Comparison of ENCODE assay signal across 13 cellular contexts in the genomic region with DNA sequence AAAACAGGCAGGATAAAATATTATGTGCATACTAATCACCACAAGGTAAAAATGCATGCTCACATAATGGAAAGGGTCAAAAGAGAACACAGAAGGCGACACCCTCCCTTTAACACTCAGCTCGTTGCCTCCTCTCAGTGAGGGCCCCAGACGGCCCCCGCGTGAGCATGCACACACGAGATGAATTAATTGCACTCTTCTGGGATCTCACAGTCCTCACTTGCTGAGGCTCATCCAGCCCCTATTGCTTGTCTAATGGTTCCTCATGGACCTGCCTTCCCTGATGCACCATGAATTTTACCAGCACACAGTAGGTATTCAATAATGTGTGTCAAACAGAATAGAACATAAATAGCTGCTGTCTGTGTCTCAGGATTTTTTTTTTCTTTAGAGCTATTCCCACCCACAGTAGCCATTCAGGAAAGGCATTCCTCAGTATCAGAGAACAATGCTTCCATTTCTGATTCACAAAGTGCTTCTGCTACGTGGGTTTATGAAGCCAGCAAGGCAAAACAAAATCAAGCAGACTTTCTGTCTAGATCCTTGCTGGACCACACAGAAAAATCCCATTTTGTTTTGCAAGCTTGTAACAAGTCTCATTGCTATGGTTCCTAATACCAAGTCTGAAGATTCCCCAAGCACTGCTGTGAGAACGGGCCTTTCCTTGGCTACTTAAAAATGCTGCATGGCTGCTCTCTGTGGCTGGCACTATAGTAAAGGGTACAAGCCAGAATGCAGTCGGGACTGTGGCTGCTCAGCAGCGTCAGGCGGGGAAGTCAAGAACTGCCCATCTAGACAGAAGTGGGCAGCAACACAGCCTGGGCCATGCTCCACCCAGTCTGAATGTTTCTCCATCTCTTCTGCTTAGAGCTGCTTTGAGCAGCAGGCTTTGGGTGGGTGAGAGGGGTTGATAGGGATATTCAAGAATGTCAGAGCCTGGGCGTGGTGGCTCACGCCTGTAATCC. TPM values are rescaled to one million over a fixed set of nuclear protein-coding genes. Genes with fewer than 3 reads are reported as not detected.
A peak's percentile ranks its signal among the peaks of the same experiment; 100 is the strongest.
DNase-seq lines count a peak whose midpoint lies in the region; ATAC-seq and TF ChIP-seq lines count a peak whose summit lies in the region.
"Had no signal": no experiment of that assay in that cellular context is flagged by ENCODE, and none has a peak within 500 bp of the region (broad histone marks: within the 10 kb centered on the region; RNA-seq: fewer than 3 reads in every experiment).

No MANE protein-coding gene starts in this region.

- intact Hi-C loops in activated CD4-positive, alpha-beta T cell treated with anti-CD3 and anti-CD28 coated beads for 36 hours (cut with DNase I, micrococcal nuclease) = no loop called here
- intact Hi-C loops in left cardiac atrium (cut with DNase I) (loop anchor here in 1 of 2 donors (10.0 kb wide), 1 partner anchor 106 kb away; a partner anchor contains a TSS), ovary (cut with DNase I) (loop anchor here in 1 of 4 donors (10.0 kb wide), 1 partner anchor 244 kb away; a partner anchor contains a TSS)

- no peaks in the 10 kb centered on the region for H3K36me3 ChIP-seq in neural progenitor cell
- H3K36me3 ChIP-seq in ovary = no peaks in the 10 kb centered on the region

- no peak for TF ChIP-seq CTCF in neural progenitor cell (IDR thresholded peaks at IDR 0.05)
- no peak for TF ChIP-seq CTCF in ovary (IDR thresholded peaks at IDR 0.05)

- H3K4me1 Mint-ChIP-seq in activated CD4-positive, alpha-beta T cell treated with anti-CD3 and anti-CD28 coated beads, Interleukin-2, amount 10 ng/mL, durations not matched to agents 7 days and 5 days = no peaks in the 10 kb centered on the region
- H3K4me1 Mint-ChIP-seq in activated CD4-positive, alpha-beta T cell treated with anti-CD3 and anti-CD28 coated beads for 36 hours = peaks cover 3% of the 10 kb centered on the region
- H3K4me1 Mint-ChIP-seq in neural progenitor cell = peaks cover 32% of the 10 kb centered on the region

- peak overlapping the region; percentile 31 for H3K27ac Mint-ChIP-seq in activated CD4-positive, alpha-beta T cell treated with anti-CD3 and anti-CD28 coated beads, Interleukin-2, amount 10 ng/mL, durations not matched to agents 7 days and 5 days
- no peak overlapping the region for H3K27ac Mint-ChIP-seq in activated CD4-positive, alpha-beta T cell treated with anti-CD3 and anti-CD28 coated beads for 36 hours
- peak overlapping the region; percentile 8 for H3K27ac Mint-ChIP-seq in neural progenitor cell
- H3K27ac Mint-ChIP-seq: activated naive CD4-positive, alpha-beta T cell treated with anti-CD3 and anti-CD28 coated beads, Interleukin-2, amount 50 U/mL, for 24 hours had no signal

- no peaks in the 10 kb centered on the region for H4K20me1 ChIP-seq in neural progenitor cell (ENCODE audit: low read depth)

- peak overlapping the region; percentile 2 for H2AFZ ChIP-seq in neural progenitor cell (replicated peaks)

- no peak overlapping the region for H3K4me3 ChIP-seq in neural progenitor cell
- H3K4me3 ChIP-seq in ovary = no peak overlapping the region

- POLR2A ChIA-PET in activated CD4-positive, alpha-beta T cell treated with anti-CD3 and anti-CD28 coated beads, Interleukin-2, amount 10 ng/mL, durations not matched to agents 7 days and 5 days (lab: Charles Lee) = no interaction called here
- POLR2A ChIA-PET in activated CD4-positive, alpha-beta T cell treated with anti-CD3 and anti-CD28 coated beads for 36 hours (lab: Charles Lee) = no interaction called here

- no peak for DNase-seq in activated CD4-positive, alpha-beta T cell treated with anti-CD3 and anti-CD28 coated beads, Interleukin-2, amount 10 ng/mL, durations not matched to agents 7 days and 5 days
- no peak for DNase-seq in activated CD4-positive, alpha-beta T cell treated with anti-CD3 and anti-CD28 coated beads for 36 hours
- DNase-seq in left cardiac atrium = no peak
- DNase-seq in neural progenitor cell (ENCODE audit: low spot score) = no peak
- no peak for DNase-seq in DMS53 (lab: John Stamatoyannopoulos, UW)
- no peak for DNase-seq in ovary
- DNase-seq in NCI-H1092 treated with DMSO at 0.1 percent for 48 hours (lab: John Stamatoyannopoulos, UW) = no peak
- no peak for DNase-seq in NCI-H446 treated with DMSO at 0.1 percent for 48 hours (lab: John Stamatoyannopoulos, UW)
- DNase-seq: 8988T, DMS79 treated with DMSO at 0.1 percent for 48 hours, NCI-H1105 treated with DMSO at 0.1 percent for 48 hours, T-helper 2 cell had no signal

- H3K9me3 ChIP-seq in neural progenitor cell (ENCODE audit: low read depth) (no peaks in the 10 kb centered on the region), ovary (no peaks in the 10 kb centered on the region)

- CTCF ChIA-PET in activated CD4-positive, alpha-beta T cell treated with anti-CD3 and anti-CD28 coated beads, Interleukin-2, amount 10 ng/mL, durations not matched to agents 7 days and 5 days (lab: Charles Lee) = no interaction called here
- CTCF ChIA-PET in activated CD4-positive, alpha-beta T cell treated with anti-CD3 and anti-CD28 coated beads for 36 hours (lab: Charles Lee) = interaction anchor here (0.9 to 1.7 kb wide), 2 partner anchors 10 to 132 kb away, joined by 4 to 12 read pairs; no protein-coding TSS in a partner anchor

- H3K27ac ChIP-seq in neural progenitor cell (no peak overlapping the region), ovary (no peak overlapping the region)

- H3K4me1 ChIP-seq in neural progenitor cell = peaks cover 17% of the 10 kb centered on the region
- H3K4me1 ChIP-seq in ovary (ENCODE audit: insufficient read depth) = peaks cover 6% of the 10 kb centered on the region

- 68 to 78% (median 76%) methylated on average over 13 of the region's 13 CpGs for WGBS in ovary, 3 donors

- no peak overlapping the region for H3K4me3 Mint-ChIP-seq in activated CD4-positive, alpha-beta T cell treated with anti-CD3 and anti-CD28 coated beads, Interleukin-2, amount 10 ng/mL, durations not matched to agents 7 days and 5 days
- no peak overlapping the region for H3K4me3 Mint-ChIP-seq in activated CD4-positive, alpha-beta T cell treated with anti-CD3 and anti-CD28 coated beads for 36 hours
- H3K4me3 Mint-ChIP-seq in neural progenitor cell = no peak overlapping the region
- H3K4me3 Mint-ChIP-seq: activated naive CD4-positive, alpha-beta T cell treated with anti-CD3 and anti-CD28 coated beads, Interleukin-2, amount 50 U/mL, for 24 hours had no signal

- no peak overlapping the region for H3K9ac ChIP-seq in neural progenitor cell

- H3K27me3 Mint-ChIP-seq in activated CD4-positive, alpha-beta T cell treated with anti-CD3 and anti-CD28 coated beads, Interleukin-2, amount 10 ng/mL, durations not matched to agents 7 days and 5 days = no peaks in the 10 kb centered on the region
- no peaks in the 10 kb centered on the region for H3K27me3 Mint-ChIP-seq in activated CD4-positive, alpha-beta T cell treated with anti-CD3 and anti-CD28 coated beads for 36 hours
- peaks cover 3% of the 10 kb centered on the region for H3K27me3 Mint-ChIP-seq in neural progenitor cell (ENCODE audit: insufficient read depth, low read depth)
- H3K27me3 Mint-ChIP-seq: activated naive CD4-positive, alpha-beta T cell treated with anti-CD3 and anti-CD28 coated beads, Interleukin-2, amount 50 U/mL, for 24 hours had no signal

- TF ChIP-seq EP300 in ovary (IDR thresholded peaks at IDR 0.05) = no peak

- no peaks in the 10 kb centered on the region for H3K36me3 Mint-ChIP-seq in activated CD4-positive, alpha-beta T cell treated with anti-CD3 and anti-CD28 coated beads, Interleukin-2, amount 10 ng/mL, durations not matched to agents 7 days and 5 days (ENCODE audit: low read depth)
- H3K36me3 Mint-ChIP-seq in activated CD4-positive, alpha-beta T cell treated with anti-CD3 and anti-CD28 coated beads for 36 hours (ENCODE audit: low read depth) = no peaks in the 10 kb centered on the region
- no peaks in the 10 kb centered on the region for H3K36me3 Mint-ChIP-seq in neural progenitor cell

- no peaks in the 10 kb centered on the region for H3K79me2 ChIP-seq in neural progenitor cell (ENCODE audit: low read depth)

- no peaks in the 10 kb centered on the region for H3K9me3 Mint-ChIP-seq in activated CD4-positive, alpha-beta T cell treated with anti-CD3 and anti-CD28 coated beads, Interleukin-2, amount 10 ng/mL, durations not matched to agents 7 days and 5 days
- no peaks in the 10 kb centered on the region for H3K9me3 Mint-ChIP-seq in activated CD4-positive, alpha-beta T cell treated with anti-CD3 and anti-CD28 coated beads for 36 hours (ENCODE audit: low read depth)
- no peaks in the 10 kb centered on the region for H3K9me3 Mint-ChIP-seq in neural progenitor cell
- H3K9me3 Mint-ChIP-seq: activated naive CD4-positive, alpha-beta T cell treated with anti-CD3 and anti-CD28 coated beads, Interleukin-2, amount 50 U/mL, for 24 hours had no signal

- ATAC-seq in activated CD4-positive, alpha-beta T cell treated with anti-CD3 and anti-CD28 coated beads for 36 hours = no peak
- ATAC-seq in left cardiac atrium = peak; percentile 59

- H3K4me2 ChIP-seq in neural progenitor cell = peak overlapping the region; percentile 28

- H3K27me3 ChIP-seq in neural progenitor cell (no peaks in the 10 kb centered on the region), ovary (no peaks in the 10 kb centered on the region)

- TF ChIP-seq POLR2A in ovary (IDR thresholded peaks at IDR 0.05) = no peak

- peaks cover 12% of the 10 kb centered on the region for H3F3A ChIP-seq in neural progenitor cell (ENCODE audit: low read depth)

RNA-seq across cellular contexts. Expression of a gene that starts 43.5 kb away (rescaled TPM):
- total RNA-seq in activated CD4-positive, alpha-beta T cell treated with anti-CD3 and anti-CD28 coated beads, Interleukin-2, amount 10 ng/mL, durations not matched to agents 7 days and 5 days = 10 to 100 TPM; 29.5 to 32.0 TPM
- 10 to 100 TPM; 11.3 to 11.9 TPM for total RNA-seq in activated CD4-positive, alpha-beta T cell treated with anti-CD3 and anti-CD28 coated beads for 36 hours
- 100 to 1,000 TPM; 179 to 183 TPM for total RNA-seq in left cardiac atrium
- total RNA-seq in neural progenitor cell (ENCODE audit: low replicate concordance) = 4.3 and 6.5 TPM in 2 replicates
- total RNA-seq in ovary = 10 to 100 TPM; 25.6 to 62.5 (median 50.4) TPM
- 10 to 100 TPM; 33.4 to 39.7 TPM for polyA plus RNA-seq in ovary

RNA-seq across cellular contexts. Expression of a gene that starts 44.0 kb away (rescaled TPM):
- total RNA-seq in activated CD4-positive, alpha-beta T cell treated with anti-CD3 and anti-CD28 coated beads, Interleukin-2, amount 10 ng/mL, durations not matched to agents 7 days and 5 days = under 1 TPM in 1 of 2 experiments, not detected in 1; 0.06 TPM
- total RNA-seq in activated CD4-positive, alpha-beta T cell treated with anti-CD3 and anti-CD28 coated beads for 36 hours = under 1 TPM; 0.11 to 0.18 TPM
- total RNA-seq in left cardiac atrium (1 to 10 TPM; 1.4 to 2.0 TPM), neural progenitor cell (ENCODE audit: low replicate concordance) (0.07 and 0.81 TPM in 2 replicates), ovary (10 to 100 TPM in 1 of 7 donors, 1 to 10 TPM in 6; 3.6 to 35.3 (median 6.0) TPM)
- 1 to 10 TPM; 4.6 to 8.5 TPM for polyA plus RNA-seq in ovary
